In genomic region chr4:159272341-159273125, GRCh38 we compare ENCODE assay signal across 16 cellular contexts.
DNase-seq lines count a peak whose midpoint lies in the region; ATAC-seq, FAIRE-seq and TF ChIP-seq lines count a peak whose summit lies in the region.
"Had no signal": no experiment of that assay in that cellular context is flagged by ENCODE, and none has a peak within 500 bp of the region (broad histone marks: within the 10 kb centered on the region; RNA-seq: fewer than 3 reads in every experiment).

No MANE protein-coding gene starts in this region.

- H3K9me3 ChIP-seq in astrocyte (ENCODE audit: insufficient read depth, low read depth, low read length) (no peaks in the 10 kb centered on the region), tibial artery (no peaks in the 10 kb centered on the region)

- peak overlapping the region; percentile 3 for H3K27ac Mint-ChIP-seq in activated T-cell treated with anti-CD3 and anti-CD28 coated beads, Interleukin-2, amount 50 U/mL, for 72 hours
- H3K27ac Mint-ChIP-seq in astrocyte (ENCODE audit: unreplicated experiment): peak overlapping the region; percentile 41
- H3K27ac Mint-ChIP-seq: activated CD4-positive, alpha-beta memory T cell treated with anti-CD3 and anti-CD28 coated beads for 36 hours had no signal

- TF ChIP-seq CTCF in astrocyte (IDR thresholded peaks at IDR 0.05; ENCODE audit: insufficient read depth, low read depth, low read length): no peak
- no peak for TF ChIP-seq CTCF in tibial artery (IDR thresholded peaks at IDR 0.05)
- TF ChIP-seq CTCF in coronary artery (IDR thresholded peaks at IDR 0.05): no peak

- no peaks in the 10 kb centered on the region for H3K9me3 Mint-ChIP-seq in activated T-cell treated with anti-CD3 and anti-CD28 coated beads, Interleukin-2, amount 50 U/mL, for 72 hours
- no peaks in the 10 kb centered on the region for H3K9me3 Mint-ChIP-seq in astrocyte (ENCODE audit: unreplicated experiment)
- H3K9me3 Mint-ChIP-seq: activated CD4-positive, alpha-beta memory T cell treated with anti-CD3 and anti-CD28 coated beads for 36 hours had no signal

- ATAC-seq in activated T-cell treated with anti-CD3 and anti-CD28 coated beads, Interleukin-2, amount 50 U/mL, for 72 hours (replicated peaks in 1 of 2): no peak

- H3K27me3 ChIP-seq in astrocyte (ENCODE audit: insufficient read depth, low read length): no peaks in the 10 kb centered on the region
- no peaks in the 10 kb centered on the region for H3K27me3 ChIP-seq in layer of hippocampus (ENCODE audit: control insufficient read depth, insufficient read depth, low read length)
- H3K27me3 ChIP-seq in tibial artery: no peaks in the 10 kb centered on the region

- no peak for DNase-seq in activated T-cell treated with anti-CD3 and anti-CD28 coated beads, Interleukin-2, amount 50 U/mL, for 72 hours
- DNase-seq in activated T-cell treated with anti-CD3 and anti-CD28 coated beads for 4 hours: no peak
- DNase-seq in astrocyte (ENCODE audit: low read depth): no peak
- no peak for DNase-seq in tibial artery
- no peak for DNase-seq in coronary artery (ENCODE audit: low spot score)
- no peak for DNase-seq in NCI-H82 (lab: John Stamatoyannopoulos, UW)
- no peak for DNase-seq in posterior cingulate gyrus
- DNase-seq: activated CD4-positive, alpha-beta memory T cell treated with anti-CD3 and anti-CD28 coated beads for 36 hours; activated effector memory CD4-positive, alpha-beta T cell treated with anti-CD3 and anti-CD28 coated beads, Interleukin-2, amount 50 U/mL, for 16 hours; DND-41; head of caudate nucleus; NCI-H1436; NCI-H524; T1000 had no signal

- no peaks in the 10 kb centered on the region for H3K27me3 Mint-ChIP-seq in activated T-cell treated with anti-CD3 and anti-CD28 coated beads, Interleukin-2, amount 50 U/mL, for 72 hours (ENCODE audit: low read depth)
- no peaks in the 10 kb centered on the region for H3K27me3 Mint-ChIP-seq in astrocyte (ENCODE audit: low read depth, unreplicated experiment)
- H3K27me3 Mint-ChIP-seq: activated CD4-positive, alpha-beta memory T cell treated with anti-CD3 and anti-CD28 coated beads for 36 hours had no signal

- no peak overlapping the region for H3K27ac ChIP-seq in astrocyte (ENCODE audit: low read depth, low read length)
- peak overlapping the region; percentile 4 for H3K27ac ChIP-seq in layer of hippocampus (ENCODE audit: low read depth, low read length)
- H3K27ac ChIP-seq in tibial artery: peak overlapping the region; percentile 3 to 20
- no peak overlapping the region for H3K27ac ChIP-seq in coronary artery

- H3K9ac ChIP-seq in astrocyte (ENCODE audit: low read length): no peak overlapping the region

- H3K4me2 ChIP-seq in astrocyte (ENCODE audit: low read length): peak overlapping the region; percentile 34

- no peak overlapping the region for H2AFZ ChIP-seq in astrocyte (ENCODE audit: low read depth, low read length)

- peaks cover 5% of the 10 kb centered on the region for H3K4me1 Mint-ChIP-seq in activated T-cell treated with anti-CD3 and anti-CD28 coated beads, Interleukin-2, amount 50 U/mL, for 72 hours (ENCODE audit: low read depth)
- H3K4me1 Mint-ChIP-seq in astrocyte (ENCODE audit: low read depth, unreplicated experiment): peaks cover 32% of the 10 kb centered on the region

- H3K4me1 ChIP-seq in astrocyte (ENCODE audit: insufficient read depth, low read length) (peaks cover 23% of the 10 kb centered on the region), tibial artery (peaks cover 0 to 57% (median 17%) of the 10 kb centered on the region in 4 donors)

- H3K79me2 ChIP-seq in astrocyte (ENCODE audit: insufficient read depth, low read length): peaks cover 22% of the 10 kb centered on the region

- no peak overlapping the region for H3K4me3 Mint-ChIP-seq in activated T-cell treated with anti-CD3 and anti-CD28 coated beads, Interleukin-2, amount 50 U/mL, for 72 hours
- H3K4me3 Mint-ChIP-seq in astrocyte (ENCODE audit: unreplicated experiment): peak overlapping the region; percentile 27
- H3K4me3 Mint-ChIP-seq: activated CD4-positive, alpha-beta memory T cell treated with anti-CD3 and anti-CD28 coated beads for 36 hours had no signal

- intact Hi-C loops in tibial artery (cut with DNase I; ENCODE audit: low total_unique reads) (no loop called here), posterior cingulate gyrus (cut with DNase I) (no loop called here)

- FAIRE-seq in astrocyte (lab: Jason Lieb, UNC): peak; percentile 41
- FAIRE-seq: small intestine had no signal

- no peaks in the 10 kb centered on the region for H3K36me3 ChIP-seq in astrocyte (ENCODE audit: insufficient read depth, low read length)
- H3K36me3 ChIP-seq in tibial artery: no peaks in the 10 kb centered on the region

- no peaks in the 10 kb centered on the region for H4K20me1 ChIP-seq in astrocyte (ENCODE audit: insufficient read depth, low read length)

- H3K4me3 ChIP-seq in astrocyte (ENCODE audit: insufficient read depth, low read depth, low read length): no peak overlapping the region
- no peak overlapping the region for H3K4me3 ChIP-seq in tibial artery
- no peak overlapping the region for H3K4me3 ChIP-seq in coronary artery

- H3K36me3 Mint-ChIP-seq in activated T-cell treated with anti-CD3 and anti-CD28 coated beads, Interleukin-2, amount 50 U/mL, for 72 hours (ENCODE audit: insufficient read depth in 2 of 2): peaks cover 1% of the 10 kb centered on the region in 2 donors
- no peaks in the 10 kb centered on the region for H3K36me3 Mint-ChIP-seq in astrocyte (ENCODE audit: low read depth, unreplicated experiment)

Comparison
In these comparisons a context has a peak if more than half of its experiments do, and no peak if none do; other contexts are left out.
1. H3K27ac ChIP-seq: peak in layer of hippocampus (single experiment) and tibial artery (2 of 2); none in astrocyte (single experiment) and coronary artery (0 of 2).